In the genomic region with DNA sequence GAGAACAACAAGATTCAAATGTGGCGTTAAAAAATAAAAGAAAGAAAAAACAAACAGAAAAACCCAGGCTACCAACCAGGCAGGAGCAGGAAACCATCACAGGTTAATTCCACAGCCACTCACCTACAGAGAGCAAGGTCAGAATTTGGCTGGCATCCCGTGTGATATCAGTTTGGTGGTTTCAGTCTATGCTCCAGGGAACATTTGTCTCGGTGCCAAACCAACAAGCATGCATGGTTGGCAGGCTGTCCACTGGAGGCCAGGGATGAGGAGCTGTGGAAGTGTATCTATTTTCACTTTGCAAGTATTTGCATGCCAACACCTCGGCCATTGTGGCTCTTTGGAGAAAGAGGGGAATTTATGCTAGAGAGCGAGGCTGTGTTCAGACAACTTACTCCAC, we compare ENCODE assay signal across 13 cellular contexts. TPM values are rescaled to one million over a fixed set of nuclear protein-coding genes. Genes with fewer than 3 reads are reported as not detected.
A peak's percentile ranks its signal among the peaks of the same experiment; 100 is the strongest.
DNase-seq lines count a peak whose midpoint lies in the region; ATAC-seq lines count a peak whose summit lies in the region.
"Had no signal": no experiment of that assay in that cellular context is flagged by ENCODE, and none has a peak within 500 bp of the region (broad histone marks: within the 10 kb centered on the region; RNA-seq: fewer than 3 reads in every experiment).

No MANE protein-coding gene starts in this region.

- no peaks in the 10 kb centered on the region for H3K27me3 ChIP-seq in mesendoderm (ENCODE audit: insufficient read depth, low read length, poor library complexity)

- peak overlapping the region; percentile 42 for H3K56ac ChIP-seq in mesendoderm (ENCODE audit: low read length)

- no peak overlapping the region for H3K4ac ChIP-seq in mesendoderm (ENCODE audit: low read depth, low read length)

- H3K23ac ChIP-seq in mesendoderm (ENCODE audit: low read length): no peak overlapping the region

- no peak overlapping the region for H3K27ac ChIP-seq in mesendoderm (ENCODE audit: low read depth, low read length)

- H3K18ac ChIP-seq in mesendoderm (ENCODE audit: low read length): no peak overlapping the region

- CTCF ChIA-PET in activated CD4-positive, alpha-beta T cell treated with anti-CD3 and anti-CD28 coated beads for 36 hours (lab: Charles Lee): no interaction called here

- H3K4me1 Mint-ChIP-seq in activated CD4-positive, alpha-beta T cell treated with anti-CD3 and anti-CD28 coated beads for 36 hours: no peaks in the 10 kb centered on the region

- H3K4me3 Mint-ChIP-seq in activated CD4-positive, alpha-beta T cell treated with anti-CD3 and anti-CD28 coated beads for 36 hours: no peak overlapping the region
- H3K4me3 Mint-ChIP-seq: activated T-helper 1 cell treated with anti-CD3 and anti-CD28 coated beads, Interleukin-12 subunit alpha, Interleukin-12 subunit beta, Interleukin-2, Interleukin-4 antibody, amounts not matched to agents 30 ng/mL and 10 ng/mL and 1 ng/mL, durations not matched to agents 14 hours and 24 hours and 36 hours; CD8-positive, alpha-beta T cell had no signal

- no peaks in the 10 kb centered on the region for H3K79me2 ChIP-seq in mesendoderm (ENCODE audit: control insufficient read depth, insufficient read depth, low read length)

- no peak overlapping the region for H2BK120ac ChIP-seq in mesendoderm (ENCODE audit: low read depth, low read length)

- H3K4me2 ChIP-seq in mesendoderm (ENCODE audit: low read length): no peak overlapping the region

- no peaks in the 10 kb centered on the region for H3K36me3 Mint-ChIP-seq in activated CD4-positive, alpha-beta T cell treated with anti-CD3 and anti-CD28 coated beads for 36 hours (ENCODE audit: low read depth)
- H3K36me3 Mint-ChIP-seq: CD8-positive, alpha-beta T cell had no signal

- no peaks in the 10 kb centered on the region for H3K79me1 ChIP-seq in mesendoderm (ENCODE audit: low read length)

- H3K4me3 ChIP-seq in mesendoderm (ENCODE audit: low read length): no peak overlapping the region

- no peak overlapping the region for H2BK5ac ChIP-seq in mesendoderm (ENCODE audit: low read length)

- H4K8ac ChIP-seq in mesendoderm (ENCODE audit: low read depth, low read length): no peak overlapping the region

- POLR2A ChIA-PET in activated CD4-positive, alpha-beta T cell treated with anti-CD3 and anti-CD28 coated beads for 36 hours (lab: Charles Lee): no interaction called here

- H3K27ac Mint-ChIP-seq in activated CD4-positive, alpha-beta T cell treated with anti-CD3 and anti-CD28 coated beads for 36 hours: no peak overlapping the region
- H3K27ac Mint-ChIP-seq: activated T-helper 1 cell treated with anti-CD3 and anti-CD28 coated beads, Interleukin-12 subunit alpha, Interleukin-12 subunit beta, Interleukin-2, Interleukin-4 antibody, amounts not matched to agents 30 ng/mL and 10 ng/mL and 1 ng/mL, durations not matched to agents 14 hours and 24 hours and 36 hours; CD8-positive, alpha-beta T cell had no signal

- H2BK15ac ChIP-seq in mesendoderm (replicated peaks; ENCODE audit: low read depth): no peak overlapping the region

- WGBS in mesendoderm (ENCODE audit: extremely low coverage, insufficient coverage, low lambda C conversion rate): no CpG with 5 or more reads among the region's 5 CpGs

- no peak overlapping the region for H3K9ac ChIP-seq in mesendoderm (ENCODE audit: low read length)

- no peak overlapping the region for H4K5ac ChIP-seq in mesendoderm (ENCODE audit: low read length)

- peaks cover 2% of the 10 kb centered on the region for H3K9me3 Mint-ChIP-seq in activated CD4-positive, alpha-beta T cell treated with anti-CD3 and anti-CD28 coated beads for 36 hours (ENCODE audit: low read depth)
- H3K9me3 Mint-ChIP-seq: activated T-helper 1 cell treated with anti-CD3 and anti-CD28 coated beads, Interleukin-12 subunit alpha, Interleukin-12 subunit beta, Interleukin-2, Interleukin-4 antibody, amounts not matched to agents 30 ng/mL and 10 ng/mL and 1 ng/mL, durations not matched to agents 14 hours and 24 hours and 36 hours had no signal

- ATAC-seq in HG03378 (IDR thresholded peaks at IDR 0.05; ENCODE audit: unreplicated experiment): no peak
- ATAC-seq in activated CD4-positive, alpha-beta T cell treated with anti-CD3 and anti-CD28 coated beads for 36 hours: no peak
- ATAC-seq in left colon: no peak
- ATAC-seq: CD8-positive, alpha-beta T cell had no signal

- H3K36me3 ChIP-seq in mesendoderm (ENCODE audit: control insufficient read depth, insufficient read depth, low read length): no peaks in the 10 kb centered on the region

- no peak overlapping the region for H2AK5ac ChIP-seq in mesendoderm (ENCODE audit: low read length)

- intact Hi-C loops in activated CD4-positive, alpha-beta T cell treated with anti-CD3 and anti-CD28 coated beads for 36 hours (cut with DNase I, micrococcal nuclease): no loop called here
- intact Hi-C loops in left colon (cut with DNase I, micrococcal nuclease): no loop called here

- peaks cover 3% of the 10 kb centered on the region for H3K4me1 ChIP-seq in mesendoderm (ENCODE audit: control insufficient read depth, low read depth, low read length)

- DNase-seq in EH (ENCODE audit: low read depth) (peak; percentile 0), NCI-H2171 (lab: John Stamatoyannopoulos, UW) (peak; percentile 25), cerebellum (ENCODE audit: low spot score) (peak; percentile 79), mesendoderm (no peak), NCI-H1694 treated with DMSO at 0.1 percent for 48 hours (lab: John Stamatoyannopoulos, UW) (no peak), left colon (no peak)
- DNase-seq in activated CD4-positive, alpha-beta T cell treated with anti-CD3 and anti-CD28 coated beads for 36 hours: no peak
- DNase-seq: activated CD4-positive, CD25-positive, alpha-beta regulatory T cell; CD8-positive, alpha-beta T cell; NCI-H1417 treated with DMSO at 0.1 percent for 48 hours; SIG-M5 had no signal

- no peaks in the 10 kb centered on the region for H3K27me3 Mint-ChIP-seq in activated CD4-positive, alpha-beta T cell treated with anti-CD3 and anti-CD28 coated beads for 36 hours

RNA-seq across cellular contexts. Expression of a gene that starts 53.1 kb away (rescaled TPM):
- 12.4 TPM for total RNA-seq in cerebellum
- 0.42 TPM for polyA plus RNA-seq in mesendoderm (2013, experiment 1 of 2)
- 0.36 TPM for polyA plus RNA-seq in mesendoderm (2013, experiment 2 of 2)
- total RNA-seq in activated CD4-positive, alpha-beta T cell treated with anti-CD3 and anti-CD28 coated beads for 36 hours: under 1 TPM; 0.09 to 0.14 TPM
- total RNA-seq in left colon: 10 to 100 TPM; 15.4 to 18.5 TPM
- total RNA-seq: activated T-helper 1 cell treated with anti-CD3 and anti-CD28 coated beads, Interleukin-12 subunit alpha, Interleukin-12 subunit beta, Interleukin-2, Interleukin-4 antibody, amounts not matched to agents 30 ng/mL and 10 ng/mL and 1 ng/mL, durations not matched to agents 14 hours and 24 hours and 36 hours; CD8-positive, alpha-beta T cell had no signal

Comparison
In these comparisons a context has a peak if more than half of its experiments do, and no peak if none do; other contexts are left out.
1. DNase-seq: peak in EH (single experiment), NCI-H2171 (single experiment) and cerebellum (single experiment); none in mesendoderm (single experiment), NCI-H1694 treated with DMSO at 0.1 percent for 48 hours (single experiment), activated CD4-positive, alpha-beta T cell treated with anti-CD3 and anti-CD28 coated beads for 36 hours (single experiment) and left colon (0 of 2).
2. RNA of a gene that starts 53.1 kb away (total RNA-seq): 15.4 to 18.5 TPM in left colon and 12.4 TPM in cerebellum (single experiment); 0.09 to 0.14 TPM in activated CD4-positive, alpha-beta T cell treated with anti-CD3 and anti-CD28 coated beads for 36 hours; every median in the first group is over 10 times any median in the second.